Comparison of ENCODE assay signal across 8 cellular contexts in genomic region chr17:48636177-48637018, GRCh38. TPM values are rescaled to one million over a fixed set of nuclear protein-coding genes. Genes with fewer than 3 reads are reported as not detected.
DNase-seq lines count a peak whose midpoint lies in the region; ATAC-seq and TF ChIP-seq lines count a peak whose summit lies in the region.

No MANE protein-coding gene starts in this region.

- H3K36me3 Mint-ChIP-seq in brain = no peaks in the 10 kb centered on the region

- peaks cover 0 to 14% (median 0%) of the 10 kb centered on the region in 5 experiments for H3K9me3 Mint-ChIP-seq in brain

- peaks cover 4% of the 10 kb centered on the region for H3K4me1 Mint-ChIP-seq in brain

- no peak for DNase-seq in LNCaP clone FGC (ENCODE audit: low read depth)
- DNase-seq in T-helper 2 cell = peak in 4 of 5 experiments; percentile 29 to 66 (median 58)
- no peak for DNase-seq in left lobe of liver (ENCODE audit: low spot score)
- DNase-seq in stimulated activated CD8-positive, alpha-beta memory T cell treated with anti-CD3 and anti-CD28 coated beads, Interleukin-4, amount 100 ng/mL, for 1 hour (ENCODE audit: low read depth in 2 of 2, low spot score in 1 of 2) = peak; percentile 30 to 36
- no peak for DNase-seq in hippocampal formation (lab: John Stamatoyannopoulos, UW)

- TF ChIP-seq CTCF in GM12874 (IDR thresholded peaks at IDR 0.05; ENCODE audit: insufficient read depth, low read depth, low read length) (peak; percentile 89), LNCaP clone FGC (IDR thresholded peaks at IDR 0.05; ENCODE audit: control insufficient read depth, extremely low read depth, insufficient read depth) (peak; percentile 58), brain (conservative IDR thresholded peaks at IDR 0.05) (peak; percentile 52 to 74)

- peak overlapping the region in 4 of 5 experiments; percentile 34 to 61 (median 39) for H3K4me3 Mint-ChIP-seq in brain

- peak; percentile 67 for ATAC-seq in left lobe of liver
- no peak for ATAC-seq in HG03342 (IDR thresholded peaks at IDR 0.05; ENCODE audit: unreplicated experiment)

- H3K4me3 ChIP-seq in LNCaP clone FGC (ENCODE audit: low read depth, low read length) = no peak overlapping the region

- H3K27me3 Mint-ChIP-seq in brain = no peaks in the 10 kb centered on the region

- peak overlapping the region in 1 of 5 experiments; percentile 14 for H3K27ac Mint-ChIP-seq in brain

RNA-seq across cellular contexts. Expression of gene HOXB9, which starts 10.2 kb away (rescaled TPM):
- 5.0 TPM for polyA plus RNA-seq in brain (ENCODE audit: insufficient read depth, low read depth, low replicate concordance)
- total RNA-seq in left lobe of liver = 0.13 TPM

RNA-seq across cellular contexts. Expression of gene HOXB8, which starts 21.3 kb away (rescaled TPM):
- 65.2 TPM for polyA plus RNA-seq in brain (ENCODE audit: insufficient read depth, low read depth, low replicate concordance)
- 0.15 TPM for total RNA-seq in left lobe of liver

RNA-seq across cellular contexts. Expression of gene HOXB7, which starts 25.6 kb away (rescaled TPM):
- 37.1 TPM for polyA plus RNA-seq in brain (ENCODE audit: insufficient read depth, low read depth, low replicate concordance)
- 0.50 TPM for total RNA-seq in left lobe of liver

RNA-seq across cellular contexts. Expression of gene HOXB6, which starts 31.6 kb away (rescaled TPM):
- polyA plus RNA-seq in brain (ENCODE audit: insufficient read depth, low read depth, low replicate concordance) = 31.9 TPM
- total RNA-seq in left lobe of liver = 0.83 TPM

RNA-seq across cellular contexts. Expression of gene HOXB5, which starts 42.8 kb away (rescaled TPM):
- polyA plus RNA-seq in brain (ENCODE audit: insufficient read depth, low read depth, low replicate concordance) = 234 TPM
- total RNA-seq in left lobe of liver = 0.55 TPM

Comparison
In these comparisons a context has a peak if more than half of its experiments do, and no peak if none do; other contexts are left out.
1. DNase-seq: peak in T-helper 2 cell (4 of 5) and stimulated activated CD8-positive, alpha-beta memory T cell treated with anti-CD3 and anti-CD28 coated beads, Interleukin-4, amount 100 ng/mL, for 1 hour (2 of 2); none in LNCaP clone FGC (single experiment), left lobe of liver (single experiment) and hippocampal formation (0 of 2).
2. Peak in every context shown above with its lines, with median percentiles within 50 percentile points of each other: CTCF ChIP-seq.